In the genomic region with DNA sequence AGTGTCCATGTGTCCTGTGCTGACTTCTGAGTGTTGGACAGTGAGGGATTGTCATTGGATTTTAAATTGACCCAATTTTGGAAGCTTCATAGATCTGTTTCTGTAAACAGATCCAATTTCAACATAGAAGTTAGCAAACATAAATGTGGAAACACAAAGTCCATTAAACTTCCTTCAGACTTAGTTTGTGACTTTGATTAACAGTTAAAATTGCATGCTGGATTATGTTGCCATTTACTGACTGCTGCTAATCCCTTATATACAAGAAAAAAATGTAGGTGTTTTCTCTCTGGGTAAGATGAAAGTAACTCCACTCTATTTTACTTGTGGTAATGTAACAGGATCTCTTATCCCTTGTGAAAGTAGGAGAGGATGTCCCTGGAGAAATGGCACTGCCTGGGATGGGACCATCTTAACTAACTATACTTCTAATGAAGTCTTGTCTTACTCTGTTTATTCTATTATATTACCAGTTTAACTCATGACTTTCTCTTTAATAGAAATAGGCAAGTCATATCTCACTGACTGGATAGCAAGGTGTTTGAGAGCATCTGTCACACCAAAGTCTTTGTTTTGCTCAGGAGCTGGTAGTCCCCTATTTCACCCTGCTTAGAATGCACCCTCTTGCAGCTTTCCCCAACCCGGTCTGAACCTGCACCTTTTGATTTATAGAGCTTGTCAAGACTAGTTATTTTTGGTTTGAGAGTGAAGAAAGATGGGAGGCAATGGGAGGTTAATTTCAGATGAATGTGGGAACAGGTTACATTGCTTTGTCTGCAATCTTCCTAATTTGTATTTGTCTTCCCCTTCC, we compare ENCODE assay signal across 18 cellular contexts. TPM values are rescaled to one million over a fixed set of nuclear protein-coding genes. Genes with fewer than 3 reads are reported as not detected.
A peak's percentile ranks its signal among the peaks of the same experiment; 100 is the strongest.
DNase-seq lines count a peak whose midpoint lies in the region; ATAC-seq, FAIRE-seq and TF ChIP-seq lines count a peak whose summit lies in the region.
"Had no signal": no experiment of that assay in that cellular context is flagged by ENCODE, and none has a peak within 500 bp of the region (broad histone marks: within the 10 kb centered on the region; RNA-seq: fewer than 3 reads in every experiment).

No MANE protein-coding gene starts in this region.

- no peaks in the 10 kb centered on the region for H3K27me3 Mint-ChIP-seq in mesothelial cell of epicardium (ENCODE audit: low read depth)
- H3K27me3 Mint-ChIP-seq: stimulated activated memory B cell treated with anti-CD40 and anti-IgM and Interleukin-4, amounts not matched to agents 10 μg/mL and 1 μg/mL and 100 μg/mL, for 72 hours had no signal

- no peak for TF ChIP-seq EP300 in A549 (IDR thresholded peaks at IDR 0.05)

- H3K4me1 Mint-ChIP-seq in mesothelial cell of epicardium = peaks cover 42% of the 10 kb centered on the region
- H3K4me1 Mint-ChIP-seq: stimulated activated memory B cell treated with anti-CD40 and anti-IgM and Interleukin-4, amounts not matched to agents 10 μg/mL and 1 μg/mL and 100 μg/mL, for 72 hours had no signal

- TF ChIP-seq CTCF in A549 (IDR thresholded peaks at IDR 0.05) = no peak
- no peak for TF ChIP-seq CTCF in mesothelial cell of epicardium (IDR thresholded peaks at IDR 0.05; ENCODE audit: unreplicated experiment)

- peak overlapping the region; percentile 1; the same call in 1 of the 3 replicates for H3K4me2 ChIP-seq in A549
- H3K4me2 ChIP-seq: KMS-11 had no signal

- peaks cover 33% of the 10 kb centered on the region; the same call in 2 of the 3 replicates for H3K4me1 ChIP-seq in A549
- H3K4me1 ChIP-seq: upper lobe of right lung had no signal

- POLR2A ChIA-PET in A549 (lab: Yijun Ruan, JAX) = no interaction called here
- POLR2A ChIA-PET in HEK293T (lab: Yijun Ruan, JAX) = no interaction called here

- H3K9me3 ChIP-seq in A549 = no peaks in the 10 kb centered on the region
- H3K9me3 ChIP-seq: upper lobe of right lung had no signal

- no peak overlapping the region for H3K4me3 Mint-ChIP-seq in mesothelial cell of epicardium
- H3K4me3 Mint-ChIP-seq: stimulated activated memory B cell treated with anti-CD40 and anti-IgM and Interleukin-4, amounts not matched to agents 10 μg/mL and 1 μg/mL and 100 μg/mL, for 72 hours; T-helper 1 cell treated with Interleukin-12 subunit alpha and Interleukin-12 subunit beta and Interleukin-4 antibody, amounts not matched to agents 30 μg/mL and 1 μg/mL, for 36 hours had no signal

- DNase-seq in A549 (ENCODE audit: low read depth in 1 of 2, low spot score in 1 of 2) (no peak), HEK293T (ENCODE audit: extremely low spot score) (no peak), mesothelial cell of epicardium (ENCODE audit: low spot score in 2 of 2, unreplicated experiment in 2 of 2) (no peak), H7 (no peak), NOMO-1 treated with DMSO at 0.1 percent for 48 hours (lab: John Stamatoyannopoulos, UW; ENCODE audit: unreplicated experiment) (no peak)
- DNase-seq: activated CD4-positive, alpha-beta T cell treated with anti-CD3 and anti-CD28 coated beads for 1 hour; effector memory CD4-positive, alpha-beta T cell; mammary epithelial cell; NCI-H748 treated with DMSO at 0.1 percent for 48 hours; upper lobe of right lung had no signal

- H3K4me3 ChIP-seq in A549 (no peak overlapping the region), H7 (ENCODE audit: insufficient read depth, low read depth, low read length) (no peak overlapping the region)
- H3K4me3 ChIP-seq: upper lobe of right lung had no signal

- FAIRE-seq in A549 (lab: Jason Lieb, UNC) = no peak

- no peak for TF ChIP-seq RAD21 in A549 (conservative IDR thresholded peaks at IDR 0.05 in 1 of 2, IDR thresholded peaks at IDR 0.05 in 1 of 2)

- H3K36me3 Mint-ChIP-seq in mesothelial cell of epicardium = peaks cover 2% of the 10 kb centered on the region

- ATAC-seq in A549 = no peak
- peak; percentile 48 for ATAC-seq in SK-N-SH treated with all-trans-retinoic acid at 6 μM for 48 hours
- no peak for ATAC-seq in HG03565 (IDR thresholded peaks at IDR 0.05; ENCODE audit: unreplicated experiment)
- ATAC-seq in HG03432 (IDR thresholded peaks at IDR 0.05; ENCODE audit: unreplicated experiment) = no peak
- ATAC-seq: activated naive CD4-positive, alpha-beta T cell treated with anti-CD3 and anti-CD28 coated beads, Interleukin-2, amount 50 U/mL, for 72 hours; sciatic nerve; stimulated activated memory B cell treated with anti-CD40 and anti-IgM and Interleukin-4, amounts not matched to agents 10 μg/mL and 1 μg/mL and 100 μg/mL, for 72 hours; upper lobe of right lung had no signal

- peaks cover 15% of the 10 kb centered on the region for H3K36me3 ChIP-seq in H7 (replicated peaks; ENCODE audit: control insufficient read depth, insufficient read depth, low read length)
- H3K36me3 ChIP-seq: upper lobe of right lung had no signal

- H3K27me3 ChIP-seq in H7 (ENCODE audit: control insufficient read depth, insufficient read depth, low read length) = no peaks in the 10 kb centered on the region
- H3K27me3 ChIP-seq: upper lobe of right lung had no signal

- no peak overlapping the region for H3K27ac ChIP-seq in A549
- H3K27ac ChIP-seq: KMS-11, upper lobe of right lung had no signal

- H3K9me3 Mint-ChIP-seq in mesothelial cell of epicardium = no peaks in the 10 kb centered on the region
- H3K9me3 Mint-ChIP-seq: activated naive CD4-positive, alpha-beta T cell treated with anti-CD3 and anti-CD28 coated beads, Interleukin-2, amount 50 U/mL, for 72 hours; stimulated activated memory B cell treated with anti-CD40 and anti-IgM and Interleukin-4, amounts not matched to agents 10 μg/mL and 1 μg/mL and 100 μg/mL, for 72 hours; T-helper 1 cell treated with Interleukin-12 subunit alpha and Interleukin-12 subunit beta and Interleukin-4 antibody, amounts not matched to agents 30 μg/mL and 1 μg/mL, for 36 hours had no signal

- TF ChIP-seq POLR2A in A549 (IDR thresholded peaks at IDR 0.05; ENCODE audit: low read length) = no peak

- 38% methylated on average over 1 of the region's 1 CpG for WGBS in A549 (ENCODE audit: missing lambda C conversion rate)

- CTCF ChIA-PET in A549 (lab: Yijun Ruan, JAX) (interaction anchor here (0.8 to 1.8 kb wide), 3 partner anchors 10 to 112 kb away, joined by 3 to 6 read pairs (median 4); no protein-coding TSS in a partner anchor), HEK293T (lab: Yijun Ruan, JAX) (no interaction called here)

- peak overlapping the region; percentile 76 for H3K27ac Mint-ChIP-seq in mesothelial cell of epicardium
- H3K27ac Mint-ChIP-seq: activated naive CD4-positive, alpha-beta T cell treated with anti-CD3 and anti-CD28 coated beads, Interleukin-2, amount 50 U/mL, for 72 hours; stimulated activated memory B cell treated with anti-CD40 and anti-IgM and Interleukin-4, amounts not matched to agents 10 μg/mL and 1 μg/mL and 100 μg/mL, for 72 hours; T-helper 1 cell treated with Interleukin-12 subunit alpha and Interleukin-12 subunit beta and Interleukin-4 antibody, amounts not matched to agents 30 μg/mL and 1 μg/mL, for 36 hours had no signal

TF ChIP-seq in A549, 52 proteins besides CTCF, POLR2A, EP300 and RAD21 (continues in another document):
- TF ChIP-seq ESRRA (IDR thresholded peaks at IDR 0.05; ENCODE audit: borderline replicate concordance, low read length) (no peak), ZSCAN20 (CRISPR knock-in tag; IDR thresholded peaks at IDR 0.05) (no peak)

TF ChIP-seq in HEK293T, 16 proteins besides CTCF, POLR2A, EP300 and RAD21:
- peak; percentile 9; the same call in 1 of the 2 replicates for TF ChIP-seq PKNOX1 (IDR thresholded peaks at IDR 0.05)
- no peak for TF ChIP-seq FOXM1 (IDR thresholded peaks at IDR 0.05; ENCODE audit: borderline replicate concordance)
- TF ChIP-seq SUZ12 (IDR thresholded peaks at IDR 0.05) = no peak
- TF ChIP-seq L3MBTL2 (conservative IDR thresholded peaks at IDR 0.05) = no peak

TF ChIP-seq in SK-N-SH treated with all-trans-retinoic acid at 6 μM for 48 hours, 23 proteins besides CTCF, POLR2A, EP300 and RAD21:
- TF ChIP-seq ZFP3 (CRISPR knock-in tag; IDR thresholded peaks at IDR 0.05) (no peak), ZFP30 (CRISPR knock-in tag; IDR thresholded peaks at IDR 0.05) (no peak), ZC3H10 (CRISPR knock-in tag; IDR thresholded peaks at IDR 0.05) (no peak), CSDC2 (CRISPR knock-in tag; IDR thresholded peaks at IDR 0.05) (no peak), ARNTL (CRISPR knock-in tag; IDR thresholded peaks at IDR 0.05; ENCODE audit: borderline replicate concordance, low read depth) (no peak), ZNF70 (CRISPR knock-in tag; IDR thresholded peaks at IDR 0.05) (no peak), ZNF8 (CRISPR knock-in tag; IDR thresholded peaks at IDR 0.05) (no peak)
- TF ChIP-seq, protein P1, sequence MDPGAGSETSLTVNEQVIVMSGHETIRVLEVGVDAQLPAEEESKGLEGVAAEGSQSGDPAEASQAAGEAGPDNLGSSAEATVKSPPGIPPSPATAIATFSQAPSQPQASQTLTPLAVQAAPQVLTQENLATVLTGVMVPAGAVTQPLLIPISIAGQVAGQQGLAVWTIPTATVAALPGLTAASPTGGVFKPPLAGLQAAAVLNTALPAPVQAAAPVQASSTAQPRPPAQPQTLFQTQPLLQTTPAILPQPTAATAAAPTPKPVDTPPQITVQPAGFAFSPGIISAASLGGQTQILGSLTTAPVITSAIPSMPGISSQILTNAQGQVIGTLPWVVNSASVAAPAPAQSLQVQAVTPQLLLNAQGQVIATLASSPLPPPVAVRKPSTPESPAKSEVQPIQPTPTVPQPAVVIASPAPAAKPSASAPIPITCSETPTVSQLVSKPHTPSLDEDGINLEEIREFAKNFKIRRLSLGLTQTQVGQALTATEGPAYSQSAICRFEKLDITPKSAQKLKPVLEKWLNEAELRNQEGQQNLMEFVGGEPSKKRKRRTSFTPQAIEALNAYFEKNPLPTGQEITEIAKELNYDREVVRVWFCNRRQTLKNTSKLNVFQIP (CRISPR knock-in tag; IDR thresholded peaks at IDR 0.05; ENCODE audit: borderline replicate concordance, low read depth) = no peak
TF ChIP-seq in SK-N-SH treated with all-trans-retinoic acid at 6 μM for 48 hours: peak in this region for 0.

RNA-seq across cellular contexts. Expression of gene TPX2, which starts 7.2 kb away (rescaled TPM):
- 79.4 and 92.9 TPM in 2 replicates for polyA plus RNA-seq in A549 (2011; rRNA removed)
- 33.0 and 33.5 TPM in 2 replicates for polyA plus RNA-seq in A549 (2012; cell fraction: cytosol; rRNA removed)
- 30.7 and 46.3 TPM in 2 replicates for polyA plus RNA-seq in A549 (2012; cell fraction: nucleus; rRNA removed)
- polyA plus RNA-seq in A549 (2017; fragmentation: RNase III; extraction: RNeasy Plus Mini Kit Qiagen cat#74134 plus additional on column Dnase treatment) = 84.9 to 106 TPM (median 92.9 TPM) in 3 replicates
- 39.4 and 42.7 TPM in 2 replicates for polyA minus RNA-seq in A549 (2011; rRNA and poly(A)+ RNA removed)
- total RNA-seq in mesothelial cell of epicardium = 36.6 to 39.0 TPM (median 37.5 TPM) in 3 replicates
- 119 and 157 TPM in 2 replicates for total RNA-seq in H7 (2014; rRNA removed; shearing (Covaris generic))

RNA-seq across cellular contexts. Expression of gene BCL2L1, which starts 23.6 kb away (rescaled TPM):
- polyA plus RNA-seq in A549 (2011; rRNA removed) = 159 and 178 TPM in 2 replicates
- 100 and 118 TPM in 2 replicates for polyA plus RNA-seq in A549 (2012; cell fraction: cytosol; rRNA removed)
- 93.5 and 108 TPM in 2 replicates for polyA plus RNA-seq in A549 (2012; cell fraction: nucleus; rRNA removed)
- 143 to 157 TPM (median 154 TPM) in 3 replicates for polyA plus RNA-seq in A549 (2017; fragmentation: RNase III; extraction: RNeasy Plus Mini Kit Qiagen cat#74134 plus additional on column Dnase treatment)
- 116 and 122 TPM in 2 replicates for polyA minus RNA-seq in A549 (2011; rRNA and poly(A)+ RNA removed)
- total RNA-seq in mesothelial cell of epicardium = 63.2 to 66.6 TPM (median 64.8 TPM) in 3 replicates
- total RNA-seq in H7 (2014; rRNA removed; shearing (Covaris generic)) = 38.5 and 53.6 TPM in 2 replicates
